1 cellular context compared by ENCODE assay signal in genomic region chr18:14969507-14969906, GRCh38.
TF ChIP-seq lines count a peak whose summit lies in the region.

No MANE protein-coding gene starts in this region.

TF ChIP-seq in GM23338, 12 proteins besides CTCF, POLR2A, EP300 and RAD21 (continued from another document):
- TF ChIP-seq ZNF462 (CRISPR knock-in tag; IDR thresholded peaks at IDR 0.05), result no peak
